Comparison of ENCODE assay signal across 1 cellular context in the genomic region with DNA sequence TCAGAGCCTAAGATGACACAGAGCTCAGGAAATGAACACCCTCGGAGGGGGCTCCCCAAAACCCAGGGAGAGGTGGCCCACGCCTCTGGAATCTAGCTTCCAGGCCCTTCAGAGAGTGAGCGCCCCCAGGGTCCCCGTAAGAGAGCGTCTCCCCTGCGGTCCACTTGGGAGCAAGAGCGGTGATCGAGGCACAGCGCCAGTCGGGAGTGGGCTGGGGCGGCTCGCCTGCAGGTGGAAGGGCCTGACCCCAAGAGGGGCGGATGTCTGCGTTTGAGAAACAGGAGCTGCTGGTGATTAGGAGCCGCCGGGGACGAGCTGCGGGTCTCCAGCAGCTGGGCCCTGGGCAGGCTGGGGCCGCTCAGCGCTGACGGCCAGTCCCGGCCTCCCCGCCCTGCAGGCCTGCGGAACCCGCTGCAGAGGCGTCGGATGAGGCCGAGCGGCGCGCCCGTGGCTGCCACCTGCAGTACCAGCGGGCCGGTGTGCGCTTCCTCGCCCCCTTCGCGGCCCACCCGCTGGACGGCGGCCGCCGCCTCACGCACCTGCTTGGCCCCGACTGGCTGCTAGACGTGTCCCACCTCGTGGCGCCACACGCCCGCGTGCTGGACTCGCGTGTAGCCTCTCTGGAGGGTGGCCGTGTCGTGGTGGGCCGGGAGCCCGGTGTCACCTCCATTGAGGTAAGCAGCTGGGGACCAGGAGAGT.
TF ChIP-seq lines count a peak whose summit lies in the region.

No MANE protein-coding gene starts in this region.

TF ChIP-seq in GM12878, 131 proteins besides CTCF, POLR2A, EP300 and RAD21:
- no peak for TF ChIP-seq ZNF384 (IDR thresholded peaks at IDR 0.05; ENCODE audit: borderline replicate concordance, low read depth, low read length)
- no peak for TF ChIP-seq NFYA (IDR thresholded peaks at IDR 0.05; ENCODE audit: borderline replicate concordance, low read depth, low read length)
- TF ChIP-seq, protein P1, sequence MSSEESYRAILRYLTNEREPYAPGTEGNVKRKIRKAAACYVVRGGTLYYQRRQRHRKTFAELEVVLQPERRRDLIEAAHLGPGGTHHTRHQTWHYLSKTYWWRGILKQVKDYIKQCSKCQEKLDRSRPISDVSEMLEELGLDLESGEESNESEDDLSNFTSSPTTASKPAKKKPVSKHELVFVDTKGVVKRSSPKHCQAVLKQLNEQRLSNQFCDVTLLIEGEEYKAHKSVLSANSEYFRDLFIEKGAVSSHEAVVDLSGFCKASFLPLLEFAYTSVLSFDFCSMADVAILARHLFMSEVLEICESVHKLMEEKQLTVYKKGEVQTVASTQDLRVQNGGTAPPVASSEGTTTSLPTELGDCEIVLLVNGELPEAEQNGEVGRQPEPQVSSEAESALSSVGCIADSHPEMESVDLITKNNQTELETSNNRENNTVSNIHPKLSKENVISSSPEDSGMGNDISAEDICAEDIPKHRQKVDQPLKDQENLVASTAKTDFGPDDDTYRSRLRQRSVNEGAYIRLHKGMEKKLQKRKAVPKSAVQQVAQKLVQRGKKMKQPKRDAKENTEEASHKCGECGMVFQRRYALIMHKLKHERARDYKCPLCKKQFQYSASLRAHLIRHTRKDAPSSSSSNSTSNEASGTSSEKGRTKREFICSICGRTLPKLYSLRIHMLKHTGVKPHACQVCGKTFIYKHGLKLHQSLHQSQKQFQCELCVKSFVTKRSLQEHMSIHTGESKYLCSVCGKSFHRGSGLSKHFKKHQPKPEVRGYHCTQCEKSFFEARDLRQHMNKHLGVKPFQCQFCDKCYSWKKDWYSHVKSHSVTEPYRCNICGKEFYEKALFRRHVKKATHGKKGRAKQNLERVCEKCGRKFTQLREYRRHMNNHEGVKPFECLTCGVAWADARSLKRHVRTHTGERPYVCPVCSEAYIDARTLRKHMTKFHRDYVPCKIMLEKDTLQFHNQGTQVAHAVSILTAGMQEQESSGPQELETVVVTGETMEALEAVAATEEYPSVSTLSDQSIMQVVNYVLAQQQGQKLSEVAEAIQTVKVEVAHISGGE (CRISPR knock-in tag; IDR thresholded peaks at IDR 0.05) = no peak
- TF ChIP-seq ZNF207 (IDR thresholded peaks at IDR 0.05; ENCODE audit: borderline replicate concordance) = no peak
- no peak for TF ChIP-seq SREBF1 (IDR thresholded peaks at IDR 0.05; ENCODE audit: low read length)
- TF ChIP-seq CREB1 (IDR thresholded peaks at IDR 0.05; ENCODE audit: low read depth) = no peak
- TF ChIP-seq EGR1 (IDR thresholded peaks at IDR 0.05; ENCODE audit: borderline replicate concordance in 1 of 2, low read depth in 2 of 2, low read length in 2 of 2) = no peak
- no peak for TF ChIP-seq E4F1 (IDR thresholded peaks at IDR 0.05; ENCODE audit: borderline replicate concordance, partially characterized antibody)
- TF ChIP-seq E2F8 (IDR thresholded peaks at IDR 0.05; ENCODE audit: low read depth, partially characterized antibody) = no peak
- TF ChIP-seq CBX3 (IDR thresholded peaks at IDR 0.05; ENCODE audit: borderline replicate concordance, low read depth) = no peak
- TF ChIP-seq MYB (IDR thresholded peaks at IDR 0.05; ENCODE audit: borderline replicate concordance, low read depth, low read length) = no peak
